In the genomic region with DNA sequence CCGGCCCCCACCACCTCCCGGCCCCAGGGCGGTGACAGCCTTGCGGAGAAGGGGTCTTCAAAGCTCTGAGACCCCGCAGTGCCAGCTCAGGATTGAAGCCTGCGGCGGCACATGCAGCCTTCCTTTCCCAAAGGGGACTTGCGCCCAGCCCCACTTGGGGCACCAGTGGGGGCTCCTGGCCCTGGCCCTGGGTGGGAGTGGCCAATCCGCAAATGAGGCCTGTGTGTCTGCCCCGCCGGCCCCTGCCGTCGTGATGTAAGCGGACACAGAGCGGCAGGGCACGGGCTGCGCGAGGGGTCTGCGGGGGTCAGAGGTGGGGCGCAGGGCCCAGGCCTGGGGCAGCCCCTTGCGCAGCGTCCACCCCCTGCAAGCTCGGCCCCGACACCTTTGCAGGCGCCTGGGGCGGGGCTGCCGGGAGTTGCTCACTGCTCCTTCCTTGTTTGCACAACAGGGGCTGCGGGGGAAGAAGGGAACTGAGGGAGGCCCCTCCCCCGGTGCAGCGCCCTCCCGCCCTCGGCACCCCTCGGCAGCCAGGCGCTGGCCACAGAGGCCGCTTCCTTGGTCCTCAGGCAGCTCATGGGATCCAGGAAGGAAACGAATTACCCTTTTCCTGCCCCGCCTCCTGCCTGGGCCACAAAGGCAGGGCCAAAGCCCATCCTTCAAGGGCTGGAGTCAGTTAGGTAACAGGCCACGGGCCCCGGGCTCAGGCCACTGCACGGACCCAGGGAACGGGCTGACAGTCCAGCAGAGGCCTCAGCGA, we compare ENCODE assay signal across 1 cellular context.
TF ChIP-seq lines count a peak whose summit lies in the region.

No MANE protein-coding gene starts in this region.

TF ChIP-seq in HepG2, 621 proteins besides CTCF, POLR2A, EP300 and RAD21 (continued from another document and continues in another):
- TF ChIP-seq XRCC5 (optimal IDR thresholded peaks at IDR 0.05; ENCODE audit: low read length) (peak; percentile 81), TEAD2 (CRISPR knock-in tag; IDR thresholded peaks at IDR 0.05) (0 out of 2 replicates have a peak, but pooled peaks have one; percentile 21), KLF16 (CRISPR knock-in tag; IDR thresholded peaks at IDR 0.05) (peak in 1 of 2 experiments; percentile 81; a peak in 1 of 4 replicates), ELF1 (CRISPR knock-in tag; IDR thresholded peaks at IDR 0.05) (peak; percentile 88), SOX13 (IDR thresholded peaks at IDR 0.05) (no peak), SOX13 (CRISPR knock-in tag; conservative IDR thresholded peaks at IDR 0.05 in 1 of 2, IDR thresholded peaks at IDR 0.05 in 1 of 2) (peak in 1 of 2 experiments; percentile 86; a peak in 2 of 4 replicates), ZNF709 (CRISPR knock-in tag; IDR thresholded peaks at IDR 0.05) (peak; percentile 86; the same call in 1 of the 2 replicates), ZNF589 (CRISPR knock-in tag; conservative IDR thresholded peaks at IDR 0.05) (no peak; the same call in 1 of the 2 replicates), ZNF781 (CRISPR knock-in tag; IDR thresholded peaks at IDR 0.05; ENCODE audit: borderline replicate concordance, not compliant biosample characterization) (peak; percentile 76), NFE2L1 (CRISPR knock-in tag; IDR thresholded peaks at IDR 0.05; ENCODE audit: borderline replicate concordance) (0 out of 2 replicates have a peak, but pooled peaks have one; percentile 43), ZNF441 (CRISPR knock-in tag; IDR thresholded peaks at IDR 0.05; ENCODE audit: borderline replicate concordance) (0 out of 2 replicates have a peak, but pooled peaks have one; percentile 50), RARG (CRISPR knock-in tag; IDR thresholded peaks at IDR 0.05; ENCODE audit: low read depth) (no peak), MTF2 (CRISPR knock-in tag; IDR thresholded peaks at IDR 0.05; ENCODE audit: borderline replicate concordance) (no peak), FOXA1 (IDR thresholded peaks at IDR 0.05) (no peak), FOXA1 (CRISPR knock-in tag; IDR thresholded peaks at IDR 0.05) (peak; percentile 95), KDM1A (CRISPR knock-in tag; IDR thresholded peaks at IDR 0.05) (0 out of 2 replicates have a peak, but pooled peaks have one; percentile 4), U2AF2 (IDR thresholded peaks at IDR 0.05; ENCODE audit: low read depth, low read length) (0 out of 2 replicates have a peak, but pooled peaks have one; percentile 28), ZNF343 (CRISPR knock-in tag; IDR thresholded peaks at IDR 0.05) (peak; percentile 99), SIN3A (IDR thresholded peaks at IDR 0.05; ENCODE audit: borderline replicate concordance, low read depth, low read length) (peak; percentile 60), NCOR1 (IDR thresholded peaks at IDR 0.05; ENCODE audit: borderline replicate concordance, low read length) (peak; percentile 62; the same call in 1 of the 2 replicates), SMARCC2 (IDR thresholded peaks at IDR 0.05) (no peak), ZNF160 (CRISPR knock-in tag; IDR thresholded peaks at IDR 0.05) (no peak; the same call in 1 of the 2 replicates), HHEX (CRISPR knock-in tag; IDR thresholded peaks at IDR 0.05) (no peak), ZNF143 (CRISPR knock-in tag; IDR thresholded peaks at IDR 0.05) (peak; percentile 42; the same call in 1 of the 2 replicates), POLR2AphosphoS5 (IDR thresholded peaks at IDR 0.05; ENCODE audit: low read depth, low read length) (peak; percentile 40), HMG20A (CRISPR knock-in tag; IDR thresholded peaks at IDR 0.05; ENCODE audit: borderline replicate concordance) (peak; percentile 61; the same call in 1 of the 2 replicates), SRSF9 (IDR thresholded peaks at IDR 0.05; ENCODE audit: borderline replicate concordance, insufficient read depth, low read depth, low read length, poor library complexity, severe bottlenecking) (no peak), ZNF766 (CRISPR knock-in tag; IDR thresholded peaks at IDR 0.05; ENCODE audit: borderline replicate concordance) (peak; percentile 15; the same call in 1 of the 2 replicates), ZNF724P (CRISPR knock-in tag; IDR thresholded peaks at IDR 0.05; ENCODE audit: borderline replicate concordance) (0 out of 2 replicates have a peak, but pooled peaks have one; percentile 68), ZNF354B (CRISPR knock-in tag; IDR thresholded peaks at IDR 0.05) (0 out of 2 replicates have a peak, but pooled peaks have one; percentile 65), NAIF1 (CRISPR knock-in tag; IDR thresholded peaks at IDR 0.05; ENCODE audit: borderline replicate concordance) (no peak; the same call in 1 of the 2 replicates), NFATC3 (CRISPR knock-in tag; IDR thresholded peaks at IDR 0.05) (no peak), HNRNPLL (IDR thresholded peaks at IDR 0.05; ENCODE audit: low read depth, low read length, poor library complexity, severe bottlenecking) (peak; percentile 73), TEAD3 (CRISPR knock-in tag; optimal IDR thresholded peaks at IDR 0.05; ENCODE audit: borderline replicate concordance) (peak; percentile 58), CHD2 (IDR thresholded peaks at IDR 0.05; ENCODE audit: low read depth, low read length) (no peak)
- TF ChIP-seq, protein P1, sequence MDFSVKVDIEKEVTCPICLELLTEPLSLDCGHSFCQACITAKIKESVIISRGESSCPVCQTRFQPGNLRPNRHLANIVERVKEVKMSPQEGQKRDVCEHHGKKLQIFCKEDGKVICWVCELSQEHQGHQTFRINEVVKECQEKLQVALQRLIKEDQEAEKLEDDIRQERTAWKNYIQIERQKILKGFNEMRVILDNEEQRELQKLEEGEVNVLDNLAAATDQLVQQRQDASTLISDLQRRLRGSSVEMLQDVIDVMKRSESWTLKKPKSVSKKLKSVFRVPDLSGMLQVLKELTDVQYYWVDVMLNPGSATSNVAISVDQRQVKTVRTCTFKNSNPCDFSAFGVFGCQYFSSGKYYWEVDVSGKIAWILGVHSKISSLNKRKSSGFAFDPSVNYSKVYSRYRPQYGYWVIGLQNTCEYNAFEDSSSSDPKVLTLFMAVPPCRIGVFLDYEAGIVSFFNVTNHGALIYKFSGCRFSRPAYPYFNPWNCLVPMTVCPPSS (IDR thresholded peaks at IDR 0.05) = no peak
- TF ChIP-seq, protein P2, sequence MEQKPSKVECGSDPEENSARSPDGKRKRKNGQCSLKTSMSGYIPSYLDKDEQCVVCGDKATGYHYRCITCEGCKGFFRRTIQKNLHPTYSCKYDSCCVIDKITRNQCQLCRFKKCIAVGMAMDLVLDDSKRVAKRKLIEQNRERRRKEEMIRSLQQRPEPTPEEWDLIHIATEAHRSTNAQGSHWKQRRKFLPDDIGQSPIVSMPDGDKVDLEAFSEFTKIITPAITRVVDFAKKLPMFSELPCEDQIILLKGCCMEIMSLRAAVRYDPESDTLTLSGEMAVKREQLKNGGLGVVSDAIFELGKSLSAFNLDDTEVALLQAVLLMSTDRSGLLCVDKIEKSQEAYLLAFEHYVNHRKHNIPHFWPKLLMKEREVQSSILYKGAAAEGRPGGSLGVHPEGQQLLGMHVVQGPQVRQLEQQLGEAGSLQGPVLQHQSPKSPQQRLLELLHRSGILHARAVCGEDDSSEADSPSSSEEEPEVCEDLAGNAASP (CRISPR knock-in tag; IDR thresholded peaks at IDR 0.05; ENCODE audit: borderline replicate concordance) = peak; percentile 86
- TF ChIP-seq, protein P3, sequence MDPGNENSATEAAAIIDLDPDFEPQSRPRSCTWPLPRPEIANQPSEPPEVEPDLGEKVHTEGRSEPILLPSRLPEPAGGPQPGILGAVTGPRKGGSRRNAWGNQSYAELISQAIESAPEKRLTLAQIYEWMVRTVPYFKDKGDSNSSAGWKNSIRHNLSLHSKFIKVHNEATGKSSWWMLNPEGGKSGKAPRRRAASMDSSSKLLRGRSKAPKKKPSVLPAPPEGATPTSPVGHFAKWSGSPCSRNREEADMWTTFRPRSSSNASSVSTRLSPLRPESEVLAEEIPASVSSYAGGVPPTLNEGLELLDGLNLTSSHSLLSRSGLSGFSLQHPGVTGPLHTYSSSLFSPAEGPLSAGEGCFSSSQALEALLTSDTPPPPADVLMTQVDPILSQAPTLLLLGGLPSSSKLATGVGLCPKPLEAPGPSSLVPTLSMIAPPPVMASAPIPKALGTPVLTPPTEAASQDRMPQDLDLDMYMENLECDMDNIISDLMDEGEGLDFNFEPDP (CRISPR knock-in tag; conservative IDR thresholded peaks at IDR 0.05) = no peak
- TF ChIP-seq, protein P4, sequence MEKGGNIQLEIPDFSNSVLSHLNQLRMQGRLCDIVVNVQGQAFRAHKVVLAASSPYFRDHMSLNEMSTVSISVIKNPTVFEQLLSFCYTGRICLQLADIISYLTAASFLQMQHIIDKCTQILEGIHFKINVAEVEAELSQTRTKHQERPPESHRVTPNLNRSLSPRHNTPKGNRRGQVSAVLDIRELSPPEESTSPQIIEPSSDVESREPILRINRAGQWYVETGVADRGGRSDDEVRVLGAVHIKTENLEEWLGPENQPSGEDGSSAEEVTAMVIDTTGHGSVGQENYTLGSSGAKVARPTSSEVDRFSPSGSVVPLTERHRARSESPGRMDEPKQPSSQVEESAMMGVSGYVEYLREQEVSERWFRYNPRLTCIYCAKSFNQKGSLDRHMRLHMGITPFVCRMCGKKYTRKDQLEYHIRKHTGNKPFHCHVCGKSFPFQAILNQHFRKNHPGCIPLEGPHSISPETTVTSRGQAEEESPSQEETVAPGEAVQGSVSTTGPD (CRISPR knock-in tag; IDR thresholded peaks at IDR 0.05) = peak; percentile 62; the same call in 1 of the 2 replicates
- TF ChIP-seq, protein P5, sequence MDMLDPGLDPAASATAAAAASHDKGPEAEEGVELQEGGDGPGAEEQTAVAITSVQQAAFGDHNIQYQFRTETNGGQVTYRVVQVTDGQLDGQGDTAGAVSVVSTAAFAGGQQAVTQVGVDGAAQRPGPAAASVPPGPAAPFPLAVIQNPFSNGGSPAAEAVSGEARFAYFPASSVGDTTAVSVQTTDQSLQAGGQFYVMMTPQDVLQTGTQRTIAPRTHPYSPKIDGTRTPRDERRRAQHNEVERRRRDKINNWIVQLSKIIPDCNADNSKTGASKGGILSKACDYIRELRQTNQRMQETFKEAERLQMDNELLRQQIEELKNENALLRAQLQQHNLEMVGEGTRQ (IDR thresholded peaks at IDR 0.05; ENCODE audit: low read depth, low read length) = no peak
- TF ChIP-seq, protein P5 (CRISPR knock-in tag; IDR thresholded peaks at IDR 0.05; ENCODE audit: borderline replicate concordance) = peak; percentile 48; the same call in 1 of the 2 replicates
- TF ChIP-seq, protein P6, sequence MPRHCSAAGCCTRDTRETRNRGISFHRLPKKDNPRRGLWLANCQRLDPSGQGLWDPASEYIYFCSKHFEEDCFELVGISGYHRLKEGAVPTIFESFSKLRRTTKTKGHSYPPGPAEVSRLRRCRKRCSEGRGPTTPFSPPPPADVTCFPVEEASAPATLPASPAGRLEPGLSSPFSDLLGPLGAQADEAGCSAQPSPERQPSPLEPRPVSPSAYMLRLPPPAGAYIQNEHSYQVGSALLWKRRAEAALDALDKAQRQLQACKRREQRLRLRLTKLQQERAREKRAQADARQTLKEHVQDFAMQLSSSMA (CRISPR knock-in tag; IDR thresholded peaks at IDR 0.05) = peak; percentile 42; the same call in 1 of the 2 replicates
- TF ChIP-seq, protein P7, sequence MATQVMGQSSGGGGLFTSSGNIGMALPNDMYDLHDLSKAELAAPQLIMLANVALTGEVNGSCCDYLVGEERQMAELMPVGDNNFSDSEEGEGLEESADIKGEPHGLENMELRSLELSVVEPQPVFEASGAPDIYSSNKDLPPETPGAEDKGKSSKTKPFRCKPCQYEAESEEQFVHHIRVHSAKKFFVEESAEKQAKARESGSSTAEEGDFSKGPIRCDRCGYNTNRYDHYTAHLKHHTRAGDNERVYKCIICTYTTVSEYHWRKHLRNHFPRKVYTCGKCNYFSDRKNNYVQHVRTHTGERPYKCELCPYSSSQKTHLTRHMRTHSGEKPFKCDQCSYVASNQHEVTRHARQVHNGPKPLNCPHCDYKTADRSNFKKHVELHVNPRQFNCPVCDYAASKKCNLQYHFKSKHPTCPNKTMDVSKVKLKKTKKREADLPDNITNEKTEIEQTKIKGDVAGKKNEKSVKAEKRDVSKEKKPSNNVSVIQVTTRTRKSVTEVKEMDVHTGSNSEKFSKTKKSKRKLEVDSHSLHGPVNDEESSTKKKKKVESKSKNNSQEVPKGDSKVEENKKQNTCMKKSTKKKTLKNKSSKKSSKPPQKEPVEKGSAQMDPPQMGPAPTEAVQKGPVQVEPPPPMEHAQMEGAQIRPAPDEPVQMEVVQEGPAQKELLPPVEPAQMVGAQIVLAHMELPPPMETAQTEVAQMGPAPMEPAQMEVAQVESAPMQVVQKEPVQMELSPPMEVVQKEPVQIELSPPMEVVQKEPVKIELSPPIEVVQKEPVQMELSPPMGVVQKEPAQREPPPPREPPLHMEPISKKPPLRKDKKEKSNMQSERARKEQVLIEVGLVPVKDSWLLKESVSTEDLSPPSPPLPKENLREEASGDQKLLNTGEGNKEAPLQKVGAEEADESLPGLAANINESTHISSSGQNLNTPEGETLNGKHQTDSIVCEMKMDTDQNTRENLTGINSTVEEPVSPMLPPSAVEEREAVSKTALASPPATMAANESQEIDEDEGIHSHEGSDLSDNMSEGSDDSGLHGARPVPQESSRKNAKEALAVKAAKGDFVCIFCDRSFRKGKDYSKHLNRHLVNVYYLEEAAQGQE (IDR thresholded peaks at IDR 0.05; ENCODE audit: borderline replicate concordance in 1 of 2, low read depth in 1 of 2, low read length in 2 of 2) = peak in 1 of 2 experiments; percentile 63; a peak in 1 of 4 replicates
- TF ChIP-seq, protein P8, sequence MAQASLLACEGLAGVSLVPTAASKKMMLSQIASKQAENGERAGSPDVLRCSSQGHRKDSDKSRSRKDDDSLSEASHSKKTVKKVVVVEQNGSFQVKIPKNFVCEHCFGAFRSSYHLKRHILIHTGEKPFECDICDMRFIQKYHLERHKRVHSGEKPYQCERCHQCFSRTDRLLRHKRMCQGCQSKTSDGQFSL (CRISPR knock-in tag; IDR thresholded peaks at IDR 0.05) = peak; percentile 23; the same call in 1 of the 2 replicates
- TF ChIP-seq, protein P9, sequence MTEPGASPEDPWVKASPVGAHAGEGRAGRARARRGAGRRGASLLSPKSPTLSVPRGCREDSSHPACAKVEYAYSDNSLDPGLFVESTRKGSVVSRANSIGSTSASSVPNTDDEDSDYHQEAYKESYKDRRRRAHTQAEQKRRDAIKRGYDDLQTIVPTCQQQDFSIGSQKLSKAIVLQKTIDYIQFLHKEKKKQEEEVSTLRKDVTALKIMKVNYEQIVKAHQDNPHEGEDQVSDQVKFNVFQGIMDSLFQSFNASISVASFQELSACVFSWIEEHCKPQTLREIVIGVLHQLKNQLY (CRISPR knock-in tag; IDR thresholded peaks at IDR 0.05) = peak; percentile 54; the same call in 1 of the 2 replicates
- TF ChIP-seq, protein P10, sequence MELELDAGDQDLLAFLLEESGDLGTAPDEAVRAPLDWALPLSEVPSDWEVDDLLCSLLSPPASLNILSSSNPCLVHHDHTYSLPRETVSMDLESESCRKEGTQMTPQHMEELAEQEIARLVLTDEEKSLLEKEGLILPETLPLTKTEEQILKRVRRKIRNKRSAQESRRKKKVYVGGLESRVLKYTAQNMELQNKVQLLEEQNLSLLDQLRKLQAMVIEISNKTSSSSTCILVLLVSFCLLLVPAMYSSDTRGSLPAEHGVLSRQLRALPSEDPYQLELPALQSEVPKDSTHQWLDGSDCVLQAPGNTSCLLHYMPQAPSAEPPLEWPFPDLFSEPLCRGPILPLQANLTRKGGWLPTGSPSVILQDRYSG (CRISPR knock-in tag; IDR thresholded peaks at IDR 0.05) = 0 out of 2 replicates have a peak, but pooled peaks have one; percentile 30
